In genomic region chr4:111641813-111642579, GRCh38 we compare ENCODE assay signal across 8 cellular contexts.
A peak's percentile ranks its signal among the peaks of the same experiment; 100 is the strongest.
DNase-seq lines count a peak whose midpoint lies in the region; ATAC-seq, FAIRE-seq and TF ChIP-seq lines count a peak whose summit lies in the region.

No MANE protein-coding gene starts in this region.

- DNase-seq in NCI-H510A (lab: John Stamatoyannopoulos, UW) (peak; percentile 19), cardiac muscle cell (ENCODE audit: low read depth in 1 of 2, low spot score in 1 of 2) (peak; percentile 91 to 95), pulmonary artery endothelial cell (ENCODE audit: low read depth, low spot score) (peak; percentile 58), cerebellar nuclear complex (lab: John Stamatoyannopoulos, UW) (no peak)
- peak; percentile 11 for DNase-seq in activated T-helper 1 cell treated with anti-CD3 and anti-CD28 coated beads, Interleukin-12 subunit alpha, Interleukin-12 subunit beta, Interleukin-2, Interleukin-4 antibody, amounts not matched to agents 30 ng/mL and 10 ng/mL and 1 ng/mL, durations not matched to agents 14 hours and 24 hours and 36 hours (ENCODE audit: low spot score)

- no peak overlapping the region for H3K4me3 Mint-ChIP-seq in activated T-helper 1 cell treated with anti-CD3 and anti-CD28 coated beads, Interleukin-12 subunit alpha, Interleukin-12 subunit beta, Interleukin-2, Interleukin-4 antibody, amounts not matched to agents 30 ng/mL and 10 ng/mL and 1 ng/mL, durations not matched to agents 14 hours and 24 hours and 36 hours

- no peaks in the 10 kb centered on the region for H3K9me3 ChIP-seq in cardiac muscle cell (ENCODE audit: low read depth)

- no peaks in the 10 kb centered on the region for H3K4me1 ChIP-seq in cardiac muscle cell (ENCODE audit: low read depth)

- peak; percentile 92 for TF ChIP-seq CTCF in cardiac muscle cell (IDR thresholded peaks at IDR 0.05; ENCODE audit: low read depth, low read length)

- peak; percentile 95 for FAIRE-seq in G401.6 (lab: Jason Lieb, UNC)

- no peaks in the 10 kb centered on the region for H3K4me1 Mint-ChIP-seq in activated T-helper 1 cell treated with anti-CD3 and anti-CD28 coated beads, Interleukin-12 subunit alpha, Interleukin-12 subunit beta, Interleukin-2, Interleukin-4 antibody, amounts not matched to agents 30 ng/mL and 10 ng/mL and 1 ng/mL, durations not matched to agents 14 hours and 24 hours and 36 hours (ENCODE audit: low read depth)

- no peak overlapping the region for H3K27ac ChIP-seq in cardiac muscle cell

- no peaks in the 10 kb centered on the region for H3K36me3 Mint-ChIP-seq in activated T-helper 1 cell treated with anti-CD3 and anti-CD28 coated beads, Interleukin-12 subunit alpha, Interleukin-12 subunit beta, Interleukin-2, Interleukin-4 antibody, amounts not matched to agents 30 ng/mL and 10 ng/mL and 1 ng/mL, durations not matched to agents 14 hours and 24 hours and 36 hours (ENCODE audit: low read depth)

- no peaks in the 10 kb centered on the region for H3K36me3 ChIP-seq in cardiac muscle cell

- intact Hi-C loops in activated T-helper 1 cell treated with anti-CD3 and anti-CD28 coated beads, Interleukin-12 subunit alpha, Interleukin-12 subunit beta, Interleukin-2, Interleukin-4 antibody, amounts not matched to agents 30 ng/mL and 10 ng/mL and 1 ng/mL, durations not matched to agents 14 hours and 24 hours and 36 hours (cut with micrococcal nuclease), result loop anchor here (1.0 to 5.0 kb wide), 3 partner anchors 212 to 389 kb away; no protein-coding TSS in a partner anchor

- no peak overlapping the region for H3K27ac Mint-ChIP-seq in activated T-helper 1 cell treated with anti-CD3 and anti-CD28 coated beads, Interleukin-12 subunit alpha, Interleukin-12 subunit beta, Interleukin-2, Interleukin-4 antibody, amounts not matched to agents 30 ng/mL and 10 ng/mL and 1 ng/mL, durations not matched to agents 14 hours and 24 hours and 36 hours

- peak; percentile 90 for ATAC-seq in GM19467 (IDR thresholded peaks at IDR 0.05; ENCODE audit: unreplicated experiment)
- peak; percentile 98 for ATAC-seq in HG03442 (IDR thresholded peaks at IDR 0.05; ENCODE audit: unreplicated experiment)

- H3K4me3 ChIP-seq in cardiac muscle cell, result no peak overlapping the region

- H3K27me3 Mint-ChIP-seq in activated T-helper 1 cell treated with anti-CD3 and anti-CD28 coated beads, Interleukin-12 subunit alpha, Interleukin-12 subunit beta, Interleukin-2, Interleukin-4 antibody, amounts not matched to agents 30 ng/mL and 10 ng/mL and 1 ng/mL, durations not matched to agents 14 hours and 24 hours and 36 hours (ENCODE audit: insufficient read depth), result peaks cover 2% of the 10 kb centered on the region

- H3K27me3 ChIP-seq in cardiac muscle cell, result no peaks in the 10 kb centered on the region

- H3K9me3 Mint-ChIP-seq in activated T-helper 1 cell treated with anti-CD3 and anti-CD28 coated beads, Interleukin-12 subunit alpha, Interleukin-12 subunit beta, Interleukin-2, Interleukin-4 antibody, amounts not matched to agents 30 ng/mL and 10 ng/mL and 1 ng/mL, durations not matched to agents 14 hours and 24 hours and 36 hours, result no peaks in the 10 kb centered on the region

Comparison
In these comparisons a context has a peak if more than half of its experiments do, and no peak if none do; other contexts are left out.
1. DNase-seq: peak in NCI-H510A (single experiment), activated T-helper 1 cell treated with anti-CD3 and anti-CD28 coated beads, Interleukin-12 subunit alpha, Interleukin-12 subunit beta, Interleukin-2, Interleukin-4 antibody, amounts not matched to agents 30 ng/mL and 10 ng/mL and 1 ng/mL, durations not matched to agents 14 hours and 24 hours and 36 hours (single experiment), cardiac muscle cell (2 of 2) and pulmonary artery endothelial cell (single experiment); none in cerebellar nuclear complex (0 of 2).